ENCODE assay signal across 8 cellular contexts in genomic region chr9:70259512-70259802, GRCh38. TPM values are rescaled to one million over a fixed set of nuclear protein-coding genes. Genes with fewer than 3 reads are reported as not detected.
DNase-seq lines count a peak whose midpoint lies in the region; ATAC-seq lines count a peak whose summit lies in the region.

No MANE protein-coding gene starts in this region.

- no peaks in the 10 kb centered on the region for H3K9me3 ChIP-seq in iPS-18c (ENCODE audit: control insufficient read depth, insufficient read depth, low read length)
- no peaks in the 10 kb centered on the region for H3K9me3 ChIP-seq in stomach smooth muscle (ENCODE audit: control insufficient read depth in 2 of 2, low read length in 2 of 2)

- H3K27ac Mint-ChIP-seq in activated T-helper 17 cell treated with anti-CD3 and anti-CD28 coated beads, Interleukin-2, amount 50 U/mL, for 72 hours, result peak overlapping the region; percentile 87

- H3K27me3 ChIP-seq in stomach smooth muscle (ENCODE audit: control insufficient read depth in 1 of 2, insufficient read depth in 2 of 2, low read length in 2 of 2), result no peaks in the 10 kb centered on the region

- peaks cover 42% of the 10 kb centered on the region for H3K4me1 Mint-ChIP-seq in activated T-helper 17 cell treated with anti-CD3 and anti-CD28 coated beads, Interleukin-2, amount 50 U/mL, for 72 hours

- peak overlapping the region; percentile 97 for H3K27ac ChIP-seq in stomach smooth muscle (ENCODE audit: low read length)

- peak; percentile 57 for DNase-seq in NCI-H82 (lab: John Stamatoyannopoulos, UW)
- no peak for DNase-seq in NCI-H82 treated with DMSO at 0.1 percent for 48 hours (lab: John Stamatoyannopoulos, UW; ENCODE audit: unreplicated experiment)
- DNase-seq in NCI-H146 (lab: John Stamatoyannopoulos, UW), result no peak
- no peak for DNase-seq in hypothalamus (lab: John Stamatoyannopoulos, UW)
- no peak for DNase-seq in activated effector memory CD4-positive, alpha-beta T cell treated with anti-CD3 and anti-CD28 coated beads, Interleukin-2, amount 50 U/mL, for 16 hours

- peak overlapping the region; percentile 85 for H3K4me3 Mint-ChIP-seq in activated T-helper 17 cell treated with anti-CD3 and anti-CD28 coated beads, Interleukin-2, amount 50 U/mL, for 72 hours

- no peak for ATAC-seq in activated T-helper 17 cell treated with anti-CD3 and anti-CD28 coated beads, Interleukin-2, amount 50 U/mL, for 72 hours (replicated peaks)

- H3K36me3 Mint-ChIP-seq in activated T-helper 17 cell treated with anti-CD3 and anti-CD28 coated beads, Interleukin-2, amount 50 U/mL, for 72 hours (ENCODE audit: low read depth), result peaks cover 59% of the 10 kb centered on the region

- no peaks in the 10 kb centered on the region for H3K27me3 Mint-ChIP-seq in activated T-helper 17 cell treated with anti-CD3 and anti-CD28 coated beads, Interleukin-2, amount 50 U/mL, for 72 hours

- H3K4me1 ChIP-seq in stomach smooth muscle (ENCODE audit: control insufficient read depth, insufficient read depth, low read length), result peaks cover 38% of the 10 kb centered on the region

- H3K9ac ChIP-seq in stomach smooth muscle (ENCODE audit: low read length in 2 of 2), result peak overlapping the region; percentile 94 to 97

- peaks cover 5 to 6% of the 10 kb centered on the region in 2 donors for H3K36me3 ChIP-seq in stomach smooth muscle (ENCODE audit: control insufficient read depth in 2 of 2, insufficient read depth in 2 of 2, low read length in 2 of 2)

- H3K9me3 Mint-ChIP-seq in activated T-helper 17 cell treated with anti-CD3 and anti-CD28 coated beads, Interleukin-2, amount 50 U/mL, for 72 hours, result no peaks in the 10 kb centered on the region

- peak overlapping the region; percentile 89 for H3K4me3 ChIP-seq in iPS-18c (ENCODE audit: insufficient read depth, low read depth, low read length)
- H3K4me3 ChIP-seq in stomach smooth muscle (ENCODE audit: low read length in 2 of 2), result peak overlapping the region; percentile 97

RNA-seq across cellular contexts. Expression of gene SMC5, which starts 0.7 kb away (rescaled TPM):
- total RNA-seq in activated T-helper 17 cell treated with anti-CD3 and anti-CD28 coated beads, Interleukin-2, amount 50 U/mL, for 72 hours, result 10 to 100 TPM; 42.2 to 49.3 TPM
